In the genomic region with DNA sequence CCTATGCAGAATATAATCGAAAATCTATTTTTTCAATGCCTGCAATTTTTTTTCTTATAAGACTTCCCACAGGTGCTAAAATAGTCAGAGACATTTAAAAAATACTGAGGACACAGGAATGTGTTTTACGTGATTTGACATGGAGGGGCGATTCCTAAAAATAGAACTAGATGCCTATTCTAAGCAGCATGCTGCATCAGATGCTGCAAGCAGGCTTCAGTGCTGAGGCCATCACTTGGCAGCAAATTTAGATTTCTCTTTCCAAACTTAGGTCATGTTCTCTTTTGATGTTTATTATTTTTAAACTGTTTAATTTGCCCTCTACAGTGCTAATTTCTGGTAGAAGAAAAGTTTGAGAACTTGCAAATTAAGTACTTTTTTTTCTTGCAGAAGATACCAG, we compare ENCODE assay signal across 33 cellular contexts.
"Had no signal": no experiment of that assay in that cellular context is flagged by ENCODE, and none has a peak within 500 bp of the region (broad histone marks: within the 10 kb centered on the region; RNA-seq: fewer than 3 reads in every experiment).

No MANE protein-coding gene starts in this region.

- DNase-seq: activated B cell treated with CpG ODN at 0.5 μM for 24 hours; activated CD4-positive, alpha-beta memory T cell treated with anti-CD3 and anti-CD28 coated beads for 36 hours; activated CD4-positive, alpha-beta T cell treated with anti-CD3 and anti-CD28 coated beads for 4 hours; activated CD4-positive, alpha-beta T cell treated with anti-CD3 and anti-CD28 coated beads, Interleukin-2, amount 10 ng/mL, durations not matched to agents 7 days and 5 days; activated CD4-positive, CD25-positive, alpha-beta regulatory T cell treated with anti-CD3 and anti-CD28 coated beads, Interleukin-2, amount 50 U/mL, for 72 hours; activated CD8-positive, alpha-beta memory T cell treated with anti-CD3 and anti-CD28 coated beads, Interleukin-2, amount 50 U/mL, for 4 hours; activated CD8-positive, alpha-beta T cell treated with anti-CD3 and anti-CD28 coated beads for 36 hours; activated effector memory CD4-positive, alpha-beta T cell treated with anti-CD3 and anti-CD28 coated beads, Interleukin-2, amount 50 U/mL, for 16 hours; activated gamma-delta T cell treated with Interleukin-2 at 50 U/mL for 16 hours; activated naive CD4-positive, alpha-beta T cell; activated naive CD4-positive, alpha-beta T cell treated with anti-CD3 and anti-CD28 coated beads for 36 hours; activated naive CD4-positive, alpha-beta T cell treated with anti-CD3 and anti-CD28 coated beads, Interleukin-2, amount 50 U/mL, for 16 hours; activated naive CD8-positive, alpha-beta T cell treated with anti-CD3 and anti-CD28 coated beads for 36 hours; activated T-cell treated with anti-CD3 and anti-CD28 coated beads for 4 hours; activated T-cell treated with anti-CD3 and anti-CD28 coated beads, Interleukin-2, amount 50 U/mL, for 1 hour; activated T-cell treated with anti-CD3 and anti-CD28 coated beads, Interleukin-2, amount 50 U/mL, for 4 hours; activated T-cell treated with anti-CD3 and anti-CD28 coated beads, Interleukin-2, amount 50 U/mL, for 72 hours; adrenal gland; amniotic stem cell; aorta; body of pancreas; brain microvascular endothelial cell; central memory CD4-positive, alpha-beta T cell; SW 1271; T-helper 1 cell; T-helper 2 cell; T-helper 9 cell had no signal

- FAIRE-seq: astrocyte, TTC549 had no signal

- H3K36me3 ChIP-seq: adrenal gland, brain microvascular endothelial cell, breast epithelium had no signal

- H3K9me3 ChIP-seq: adrenal gland, body of pancreas, breast epithelium had no signal

- H3K27me3 ChIP-seq: adrenal gland, body of pancreas, breast epithelium had no signal

- H3K27ac ChIP-seq: adrenal gland, body of pancreas, brain microvascular endothelial cell, breast epithelium, VCaP had no signal

- ATAC-seq: activated CD8-positive, alpha-beta T cell treated with anti-CD3 and anti-CD28 coated beads for 36 hours; activated naive CD4-positive, alpha-beta T cell treated with anti-CD3 and anti-CD28 coated beads, Interleukin-2, amount 50 U/mL, for 72 hours; activated T-cell treated with anti-CD3 and anti-CD28 coated beads, Interleukin-2, amount 50 U/mL, for 4 hours; activated T-cell treated with anti-CD3 and anti-CD28 coated beads, Interleukin-2, amount 50 U/mL, for 72 hours; activated T-helper 17 cell treated with anti-CD3 and anti-CD28 coated beads, Interleukin-2, amount 50 U/mL, for 72 hours; body of pancreas had no signal

- H3K4me3 ChIP-seq: adrenal gland, body of pancreas, breast epithelium had no signal

- H3K4me1 ChIP-seq: breast epithelium had no signal
